ENCODE assay signal across 1 cellular context in the genomic region with DNA sequence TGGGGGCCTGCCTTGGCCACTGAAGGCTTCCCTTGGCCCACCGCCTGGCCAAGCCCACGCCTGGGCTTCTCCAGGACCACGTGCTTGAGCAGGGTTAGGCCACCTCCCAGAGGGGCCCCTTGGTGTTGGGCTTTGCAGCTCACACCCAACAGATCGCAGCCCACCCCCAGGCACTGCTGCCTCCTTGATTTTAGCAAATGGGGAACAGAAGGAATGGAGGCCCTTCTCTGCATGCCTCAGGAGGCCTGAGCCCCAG.
TF ChIP-seq lines count a peak whose summit lies in the region.

No MANE protein-coding gene starts in this region.

TF ChIP-seq in HepG2, 621 proteins besides CTCF, POLR2A, EP300 and RAD21:
- TF ChIP-seq, protein P1, sequence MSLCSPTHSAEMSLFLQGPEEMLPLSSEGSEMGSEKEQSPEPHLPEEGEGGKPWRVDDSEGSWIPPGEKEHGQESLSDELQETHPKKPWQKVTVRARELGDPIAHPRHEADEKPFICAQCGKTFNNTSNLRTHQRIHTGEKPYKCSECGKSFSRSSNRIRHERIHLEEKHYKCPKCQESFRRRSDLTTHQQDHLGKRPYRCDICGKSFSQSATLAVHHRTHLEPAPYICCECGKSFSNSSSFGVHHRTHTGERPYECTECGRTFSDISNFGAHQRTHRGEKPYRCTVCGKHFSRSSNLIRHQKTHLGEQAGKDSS (CRISPR knock-in tag; IDR thresholded peaks at IDR 0.05; ENCODE audit: borderline replicate concordance, low read depth): no peak
- TF ChIP-seq, protein P2, sequence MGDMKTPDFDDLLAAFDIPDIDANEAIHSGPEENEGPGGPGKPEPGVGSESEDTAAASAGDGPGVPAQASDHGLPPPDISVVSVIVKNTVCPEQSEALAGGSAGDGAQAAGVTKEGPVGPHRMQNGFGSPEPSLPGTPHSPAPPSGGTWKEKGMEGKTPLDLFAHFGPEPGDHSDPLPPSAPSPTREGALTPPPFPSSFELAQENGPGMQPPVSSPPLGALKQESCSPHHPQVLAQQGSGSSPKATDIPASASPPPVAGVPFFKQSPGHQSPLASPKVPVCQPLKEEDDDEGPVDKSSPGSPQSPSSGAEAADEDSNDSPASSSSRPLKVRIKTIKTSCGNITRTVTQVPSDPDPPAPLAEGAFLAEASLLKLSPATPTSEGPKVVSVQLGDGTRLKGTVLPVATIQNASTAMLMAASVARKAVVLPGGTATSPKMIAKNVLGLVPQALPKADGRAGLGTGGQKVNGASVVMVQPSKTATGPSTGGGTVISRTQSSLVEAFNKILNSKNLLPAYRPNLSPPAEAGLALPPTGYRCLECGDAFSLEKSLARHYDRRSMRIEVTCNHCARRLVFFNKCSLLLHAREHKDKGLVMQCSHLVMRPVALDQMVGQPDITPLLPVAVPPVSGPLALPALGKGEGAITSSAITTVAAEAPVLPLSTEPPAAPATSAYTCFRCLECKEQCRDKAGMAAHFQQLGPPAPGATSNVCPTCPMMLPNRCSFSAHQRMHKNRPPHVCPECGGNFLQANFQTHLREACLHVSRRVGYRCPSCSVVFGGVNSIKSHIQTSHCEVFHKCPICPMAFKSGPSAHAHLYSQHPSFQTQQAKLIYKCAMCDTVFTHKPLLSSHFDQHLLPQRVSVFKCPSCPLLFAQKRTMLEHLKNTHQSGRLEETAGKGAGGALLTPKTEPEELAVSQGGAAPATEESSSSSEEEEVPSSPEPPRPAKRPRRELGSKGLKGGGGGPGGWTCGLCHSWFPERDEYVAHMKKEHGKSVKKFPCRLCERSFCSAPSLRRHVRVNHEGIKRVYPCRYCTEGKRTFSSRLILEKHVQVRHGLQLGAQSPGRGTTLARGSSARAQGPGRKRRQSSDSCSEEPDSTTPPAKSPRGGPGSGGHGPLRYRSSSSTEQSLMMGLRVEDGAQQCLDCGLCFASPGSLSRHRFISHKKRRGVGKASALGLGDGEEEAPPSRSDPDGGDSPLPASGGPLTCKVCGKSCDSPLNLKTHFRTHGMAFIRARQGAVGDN (CRISPR knock-in tag; IDR thresholded peaks at IDR 0.05): 0 out of 2 replicates have a peak, but pooled peaks have one; percentile 28
TF ChIP-seq in HepG2: peak in this region for 1.
